In genomic region chr12:754871-755562, GRCh38 we compare ENCODE assay signal across 8 cellular contexts. TPM values are rescaled to one million over a fixed set of nuclear protein-coding genes. Genes with fewer than 3 reads are reported as not detected.
DNase-seq lines count a peak whose midpoint lies in the region; ATAC-seq lines count a peak whose summit lies in the region.

No MANE protein-coding gene starts in this region.

- peaks cover 18% of the 10 kb centered on the region for H3K4me1 ChIP-seq in HUES48 (ENCODE audit: control insufficient read depth, insufficient read depth, low read length)

- ATAC-seq in naive B cell (ENCODE audit: low read depth in 2 of 2) = no peak
- no peak for ATAC-seq in HG02678 (IDR thresholded peaks at IDR 0.05; ENCODE audit: unreplicated experiment)

- H3K27ac Mint-ChIP-seq in naive B cell = peak overlapping the region in 4 of 6 donors; percentile 71 to 91 (median 79)

- peak overlapping the region; percentile 78 for H3K4me3 ChIP-seq in HUES48 (ENCODE audit: low read depth, low read length)

- peak overlapping the region in 6 of 8 donors; percentile 93 to 97 (median 95) for H3K4me3 Mint-ChIP-seq in naive B cell

- H3K36me3 ChIP-seq in HUES48 (ENCODE audit: control insufficient read depth, insufficient read depth, low read length) = no peaks in the 10 kb centered on the region; the same call in 1 of the 2 replicates

- H3K9me3 Mint-ChIP-seq in naive B cell = no peaks in the 10 kb centered on the region

- no peak overlapping the region for H3K9ac ChIP-seq in HUES48 (ENCODE audit: low read depth, low read length)

- DNase-seq in NCI-H1105 treated with DMSO at 0.1 percent for 48 hours (lab: John Stamatoyannopoulos, UW) = peak; percentile 23
- no peak for DNase-seq in NCI-H1105 (lab: John Stamatoyannopoulos, UW)
- DNase-seq in SKM-1 treated with dmso at 0.1 percent for 144 hours (lab: John Stamatoyannopoulos, UW; ENCODE audit: unreplicated experiment) = peak; percentile 41
- peak; percentile 21 for DNase-seq in effector CD4-positive, alpha-beta T cell
- DNase-seq in naive B cell = peak; percentile 29
- DNase-seq in COR-L47 (lab: John Stamatoyannopoulos, UW) = no peak

- no peak overlapping the region for H3K27ac ChIP-seq in HUES48 (ENCODE audit: low read depth, low read length)

- H3K9me3 ChIP-seq in HUES48 (ENCODE audit: control insufficient read depth, insufficient read depth, low read length) = no peaks in the 10 kb centered on the region

- no peaks in the 10 kb centered on the region for H3K36me3 Mint-ChIP-seq in naive B cell

- no peaks in the 10 kb centered on the region for H3K27me3 Mint-ChIP-seq in naive B cell

- H3K4me1 Mint-ChIP-seq in naive B cell = peaks cover 31 to 48% (median 47%) of the 10 kb centered on the region in 3 donors

- no peaks in the 10 kb centered on the region for H3K27me3 ChIP-seq in HUES48 (ENCODE audit: control insufficient read depth, insufficient read depth, low read length)

RNA-seq across cellular contexts. Expression of gene WNK1, which starts 2.6 kb away (rescaled TPM):
- 10 to 100 TPM in 5 of 6 donors, 1 to 10 TPM in 1; 3.9 to 41.1 (median 15.3) TPM for polyA plus RNA-seq in naive B cell (ENCODE audit: low read depth in 6 of 6)

Comparison
In these comparisons a context has a peak if more than half of its experiments do, and no peak if none do; other contexts are left out.
1. DNase-seq: peak in NCI-H1105 treated with DMSO at 0.1 percent for 48 hours (single experiment), SKM-1 treated with dmso at 0.1 percent for 144 hours (single experiment), effector CD4-positive, alpha-beta T cell (single experiment) and naive B cell (single experiment); none in NCI-H1105 (single experiment) and COR-L47 (single experiment).